Comparison of ENCODE assay signal across 10 cellular contexts in genomic region chr17:66493283-66494019, GRCh38.
A peak's percentile ranks its signal among the peaks of the same experiment; 100 is the strongest.
DNase-seq lines count a peak whose midpoint lies in the region; ATAC-seq lines count a peak whose summit lies in the region.
"Had no signal": no experiment of that assay in that cellular context is flagged by ENCODE, and none has a peak within 500 bp of the region (broad histone marks: within the 10 kb centered on the region; RNA-seq: fewer than 3 reads in every experiment).

No MANE protein-coding gene starts in this region.

- peak overlapping the region in 1 of 2 experiments; percentile 51 for H3K14ac ChIP-seq in mesenchymal stem cell (ENCODE audit: low read length in 2 of 2)

- H2BK120ac ChIP-seq in mesenchymal stem cell (ENCODE audit: low read depth, low read length): no peak overlapping the region

- no peaks in the 10 kb centered on the region for H3K9me3 ChIP-seq in mesenchymal stem cell (ENCODE audit: control insufficient read depth, low read length)
- H3K9me3 ChIP-seq: upper lobe of right lung had no signal

- peaks cover 0 to 3% of the 10 kb centered on the region in 2 experiments for H3K36me3 ChIP-seq in mesenchymal stem cell (ENCODE audit: control insufficient read depth in 1 of 2, insufficient read depth in 2 of 2, low read depth in 1 of 2, low read length in 2 of 2)
- H3K36me3 ChIP-seq: upper lobe of right lung had no signal

- no peak overlapping the region for H3K23ac ChIP-seq in mesenchymal stem cell (ENCODE audit: low read length in 2 of 2)

- peak; percentile 20 for DNase-seq in DMS53 treated with DMSO at 0.1 percent for 48 hours (lab: John Stamatoyannopoulos, UW; ENCODE audit: unreplicated experiment)
- peak; percentile 85 for DNase-seq in LHCN-M2 (ENCODE audit: low read depth)
- peak; percentile 84 for DNase-seq in amniotic epithelial cell (ENCODE audit: low read depth)
- DNase-seq in mesenchymal stem cell: peak; percentile 88
- no peak for DNase-seq in DMS114 treated with DMSO at 0.1 percent for 48 hours (lab: John Stamatoyannopoulos, UW; ENCODE audit: unreplicated experiment)
- no peak for DNase-seq in stimulated activated CD4-positive, alpha-beta T cell treated with anti-CD3 and anti-CD28 coated beads, Interleukin-12 subunit alpha, Interleukin-12 subunit beta, amount 100 ng/mL, for 4 hours
- no peak for DNase-seq in stimulated activated CD4-positive, alpha-beta T cell treated with anti-CD3 and anti-CD28 coated beads, Interleukin-4, amount 100 ng/mL, for 4 hours
- DNase-seq: effector memory CD8-positive, alpha-beta T cell; upper lobe of right lung had no signal

- H3K27me3 ChIP-seq in mesenchymal stem cell (ENCODE audit: control insufficient read depth in 1 of 2, insufficient read depth in 1 of 2, low read length in 2 of 2): no peaks in the 10 kb centered on the region
- H3K27me3 ChIP-seq: upper lobe of right lung had no signal

- peak overlapping the region; percentile 59 for H3K27ac ChIP-seq in mesenchymal stem cell (ENCODE audit: low read length, poor library complexity, severe bottlenecking)
- H3K27ac ChIP-seq: upper lobe of right lung had no signal

- H4K91ac ChIP-seq in mesenchymal stem cell (ENCODE audit: low read length): peak overlapping the region; percentile 3

- no peak overlapping the region for H2AFZ ChIP-seq in mesenchymal stem cell (ENCODE audit: low read depth, low read length)

- 4% methylated on average over 3 of the region's 4 CpGs for WGBS in mesenchymal stem cell

- no peak overlapping the region for H2BK15ac ChIP-seq in mesenchymal stem cell (ENCODE audit: low read depth, poor library complexity, severe bottlenecking)

- H3K18ac ChIP-seq in mesenchymal stem cell (ENCODE audit: low read depth in 1 of 2, low read length in 2 of 2): peak overlapping the region in 1 of 2 experiments; percentile 85

- H3K9ac ChIP-seq in mesenchymal stem cell (ENCODE audit: low read length): peak overlapping the region; percentile 82

- H3K4me2 ChIP-seq in mesenchymal stem cell (ENCODE audit: low read length, poor library complexity, severe bottlenecking): no peak overlapping the region

- peaks cover 11% of the 10 kb centered on the region for H3K4me1 ChIP-seq in mesenchymal stem cell (ENCODE audit: control insufficient read depth, insufficient read depth, low read depth, low read length)
- H3K4me1 ChIP-seq: upper lobe of right lung had no signal

- peaks cover 22% of the 10 kb centered on the region for H3K79me1 ChIP-seq in mesenchymal stem cell (replicated peaks; ENCODE audit: low read length, poor library complexity, severe bottlenecking)

- H4K8ac ChIP-seq in mesenchymal stem cell (ENCODE audit: low read length): no peak overlapping the region

- peak overlapping the region; percentile 12 to 84 for H2BK12ac ChIP-seq in mesenchymal stem cell (ENCODE audit: low read length in 2 of 2)

- peak overlapping the region in 1 of 2 experiments; percentile 81 for H3K4ac ChIP-seq in mesenchymal stem cell (ENCODE audit: low read depth in 1 of 2, low read length in 2 of 2)

- no peak overlapping the region for H2AK5ac ChIP-seq in mesenchymal stem cell (ENCODE audit: low read length, severe bottlenecking)

- H3K4me3 ChIP-seq in mesenchymal stem cell (ENCODE audit: insufficient read depth in 1 of 2, low read depth in 1 of 2, low read length in 2 of 2): peak overlapping the region in 1 of 2 experiments; percentile 27
- H3K4me3 ChIP-seq: upper lobe of right lung had no signal

- no peak for ATAC-seq in HG02981 (IDR thresholded peaks at IDR 0.05; ENCODE audit: unreplicated experiment)
- ATAC-seq: effector memory CD8-positive, alpha-beta T cell had no signal

- H2BK5ac ChIP-seq in mesenchymal stem cell (ENCODE audit: low read depth, low read length, poor library complexity, severe bottlenecking): no peak overlapping the region

Comparison
In these comparisons a context has a peak if more than half of its experiments do, and no peak if none do; other contexts are left out.
1. DNase-seq: peak in DMS53 treated with DMSO at 0.1 percent for 48 hours (single experiment), LHCN-M2 (single experiment), amniotic epithelial cell (single experiment) and mesenchymal stem cell (single experiment); none in DMS114 treated with DMSO at 0.1 percent for 48 hours (single experiment), stimulated activated CD4-positive, alpha-beta T cell treated with anti-CD3 and anti-CD28 coated beads, Interleukin-12 subunit alpha, Interleukin-12 subunit beta, amount 100 ng/mL, for 4 hours (single experiment) and stimulated activated CD4-positive, alpha-beta T cell treated with anti-CD3 and anti-CD28 coated beads, Interleukin-4, amount 100 ng/mL, for 4 hours (0 of 2).